ENCODE assay signal across 8 cellular contexts in the genomic region with DNA sequence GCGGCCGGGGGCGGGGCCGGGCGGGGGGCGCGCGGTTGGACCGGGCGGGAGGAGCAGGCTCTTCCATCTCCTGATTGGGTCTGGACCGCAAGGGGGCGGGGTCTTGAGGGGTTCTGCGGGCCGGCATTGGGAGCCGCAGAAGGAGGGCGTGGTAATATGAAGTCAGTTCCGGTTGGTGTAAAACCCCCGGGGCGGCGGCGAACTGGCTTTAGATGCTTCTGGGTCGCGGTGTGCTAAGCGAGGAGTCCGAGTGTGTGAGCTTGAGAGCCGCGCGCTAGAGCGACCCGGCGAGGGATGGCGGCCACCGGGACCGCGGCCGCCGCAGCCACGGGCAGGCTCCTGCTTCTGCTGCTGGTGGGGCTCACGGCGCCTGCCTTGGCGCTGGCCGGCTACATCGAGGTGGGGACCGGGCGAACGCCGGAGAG. TPM values are rescaled to one million over a fixed set of nuclear protein-coding genes. Genes with fewer than 3 reads are reported as not detected.
A peak's percentile ranks its signal among the peaks of the same experiment; 100 is the strongest.
DNase-seq lines count a peak whose midpoint lies in the region; ATAC-seq and TF ChIP-seq lines count a peak whose summit lies in the region.

A gene (plus strand): TSS at position 211 of the 425 bp plus-strand sequence. CDS start 84 bp downstream, at position 295.

- intact Hi-C loops in activated B cell treated with CpG ODN at 0.5 μM for 24 hours (cut with micrococcal nuclease): loop anchor here (1.0 to 5.0 kb wide), 9 partner anchors 37 to 848 kb away; a partner anchor contains a TSS

- ATAC-seq in GM19025 (IDR thresholded peaks at IDR 0.05; ENCODE audit: low read depth, unreplicated experiment) (peak; percentile 95), HG03280 (IDR thresholded peaks at IDR 0.05; ENCODE audit: unreplicated experiment) (peak; percentile 96), activated B cell treated with CpG ODN at 0.5 μM for 24 hours (ENCODE audit: low read depth) (peak; percentile 94)

- H3K4me1 Mint-ChIP-seq in activated B cell treated with CpG ODN at 0.5 μM for 24 hours: peaks cover 36% of the 10 kb centered on the region
- H3K4me1 Mint-ChIP-seq in immature natural killer cell: peaks cover 30 to 42% of the 10 kb centered on the region in 2 donors

- H3K9me3 Mint-ChIP-seq in activated B cell treated with CpG ODN at 0.5 μM for 24 hours (no peaks in the 10 kb centered on the region), immature natural killer cell (no peaks in the 10 kb centered on the region)

- H3K27me3 Mint-ChIP-seq in activated B cell treated with CpG ODN at 0.5 μM for 24 hours (peaks cover 8% of the 10 kb centered on the region), immature natural killer cell (ENCODE audit: low read depth in 3 of 3) (peaks cover 15 to 20% (median 16%) of the 10 kb centered on the region in 3 donors)

- CTCF ChIA-PET in activated B cell treated with CpG ODN at 0.5 μM for 24 hours (lab: Charles Lee): no interaction called here

- POLR2A ChIA-PET in activated B cell treated with CpG ODN at 0.5 μM for 24 hours (lab: Charles Lee): interaction anchor here (0.6 to 4.1 kb wide), 6 partner anchors 17 to 67 kb away, joined by 3 to 59 read pairs (median 8); a partner anchor contains a TSS

- DNase-seq in AG09319 (ENCODE audit: extremely low read depth, low read depth) (peak; percentile 95), NCI-H345 (lab: John Stamatoyannopoulos, UW) (peak; percentile 98), activated B cell treated with CpG ODN at 0.5 μM for 24 hours (peak; percentile 92), cardiac fibroblast (ENCODE audit: low read depth in 2 of 2) (peak; percentile 98 to 99), immature natural killer cell (peak; percentile 97 to 98 (median 98)), smooth muscle cell of the brain vasculature (ENCODE audit: low read depth, low spot score) (peak; percentile 92)

- TF ChIP-seq CTCF in AG09319 (IDR thresholded peaks at IDR 0.05; ENCODE audit: low read depth, low read length) (no peak), activated B cell treated with CpG ODN at 0.5 μM for 24 hours (IDR thresholded peaks at IDR 0.05) (no peak), cardiac fibroblast (IDR thresholded peaks at IDR 0.05; ENCODE audit: low read depth, low read length) (no peak)

- peak within 1 kb of the TSS; percentile 83 for H3K27ac Mint-ChIP-seq in activated B cell treated with CpG ODN at 0.5 μM for 24 hours
- peak within 1 kb of the TSS; percentile 88 to 97 (median 92) for H3K27ac Mint-ChIP-seq in immature natural killer cell

- H3K4me3 Mint-ChIP-seq in activated B cell treated with CpG ODN at 0.5 μM for 24 hours (peak within 1 kb of the TSS; percentile 92), immature natural killer cell (peak within 1 kb of the TSS; percentile 96 to 98 (median 96))

- H3K36me3 Mint-ChIP-seq in activated B cell treated with CpG ODN at 0.5 μM for 24 hours (ENCODE audit: low read depth) (peaks cover 2% of the 10 kb centered on the region), immature natural killer cell (no peaks in the 10 kb centered on the region)

- peak within 1 kb of the TSS; percentile 65 to 81 for H3K4me3 ChIP-seq in cardiac fibroblast (replicated peaks in 1 of 2; ENCODE audit: low read depth in 2 of 2, low read length in 2 of 2)

RNA-seq across cellular contexts. Expression of the gene that starts here (rescaled TPM):
- 47.7 and 50.8 TPM in 2 replicates for total RNA-seq in activated B cell treated with CpG ODN at 0.5 μM for 24 hours
- 100 to 1,000 TPM in 1 of 3 donors, 10 to 100 TPM in 2; 69.4 to 125 (median 75.8) TPM for polyA plus RNA-seq in immature natural killer cell

Comparison
In these comparisons a context has a peak if more than half of its experiments do, and no peak if none do; other contexts are left out.
1. Peak in every context shown above with its lines: DNase-seq, ATAC-seq and H3K4me3 ChIP-seq.